9 cellular contexts compared by ENCODE assay signal in the genomic region with DNA sequence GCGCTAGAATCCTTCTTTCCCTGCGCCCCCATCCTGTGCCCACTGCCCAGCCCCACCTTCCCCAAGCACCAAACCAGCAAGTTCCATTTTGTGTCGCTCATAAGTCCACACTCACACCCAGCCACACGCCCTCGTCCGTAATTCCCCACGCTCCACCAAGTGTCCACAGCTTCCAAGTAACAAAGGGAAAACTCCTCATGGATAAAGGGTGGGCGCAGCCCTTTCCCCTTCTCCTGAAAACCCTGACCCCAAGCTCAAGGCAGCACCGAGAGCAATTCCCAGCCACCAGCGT. TPM values are rescaled to one million over a fixed set of nuclear protein-coding genes. Genes with fewer than 3 reads are reported as not detected.
A peak's percentile ranks its signal among the peaks of the same experiment; 100 is the strongest.
DNase-seq lines count a peak whose midpoint lies in the region; ATAC-seq and TF ChIP-seq lines count a peak whose summit lies in the region.
"Had no signal": no experiment of that assay in that cellular context is flagged by ENCODE, and none has a peak within 500 bp of the region (broad histone marks: within the 10 kb centered on the region; RNA-seq: fewer than 3 reads in every experiment).

No MANE protein-coding gene starts in this region.

- no peaks in the 10 kb centered on the region for H3K36me3 ChIP-seq in CD4-positive, alpha-beta memory T cell (ENCODE audit: insufficient read depth, low read length)
- H3K36me3 ChIP-seq in Panc1 (ENCODE audit: control insufficient read depth, insufficient read depth, low read length) (no peaks in the 10 kb centered on the region), ovary (no peaks in the 10 kb centered on the region), body of pancreas (replicated peaks in 1 of 2; ENCODE audit: insufficient read depth in 1 of 2, low read depth in 2 of 2) (no peaks in the 10 kb centered on the region)

- POLR2A ChIA-PET in CD4-positive, alpha-beta memory T cell (lab: Charles Lee; ENCODE audit: partially characterized antibody) = interaction anchor here (0.6 to 0.7 kb wide), 2 partner anchors 169 to 362 kb away, joined by 3 read pairs; no protein-coding TSS in a partner anchor
- POLR2A ChIA-PET in Panc1 (lab: Charles Lee) = no interaction called here

- H3K27me3 Mint-ChIP-seq in CD4-positive, alpha-beta memory T cell = peaks cover 46 to 57% of the 10 kb centered on the region in 2 donors

- no TSS peak for BruUV-seq in Panc1 (replicated peaks; lab: Mats Ljungman, UMichigan)

- H3K4me3 ChIP-seq in CD4-positive, alpha-beta memory T cell (ENCODE audit: low read length in 2 of 2) = peak overlapping the region in 1 of 2 donors; percentile 53
- H3K4me3 ChIP-seq in Panc1 (ENCODE audit: low read depth in 2 of 2, low read length in 2 of 2) = peak overlapping the region; percentile 29 to 37
- peak overlapping the region; percentile 22 for H3K4me3 ChIP-seq in epithelial cell of esophagus (ENCODE audit: low read length)
- peak overlapping the region; percentile 78 for H3K4me3 ChIP-seq in ovary
- no peak overlapping the region for H3K4me3 ChIP-seq in body of pancreas

- ATAC-seq in Panc1 = no peak
- no peak for ATAC-seq in GM21360 (IDR thresholded peaks at IDR 0.05; ENCODE audit: unreplicated experiment)
- ATAC-seq in body of pancreas = no peak

- no peak for DNase-seq in CD4-positive, alpha-beta memory T cell
- DNase-seq in Panc1 (ENCODE audit: low read depth, low spot score) (no peak), epithelial cell of esophagus (ENCODE audit: low read depth) (no peak), ovary (no peak), body of pancreas (no peak), HT-29 (ENCODE audit: low spot score) (no peak)
- no peak for DNase-seq in stimulated activated naive CD4-positive, alpha-beta T cell (lab: John Stamatoyannopoulos, UW)
- DNase-seq: SHP77 treated with DMSO at 0.1 percent for 48 hours had no signal

- H3K27me3 ChIP-seq in CD4-positive, alpha-beta memory T cell (ENCODE audit: insufficient read depth, low read length) = peaks cover 25% of the 10 kb centered on the region
- H3K27me3 ChIP-seq in Panc1 (ENCODE audit: control insufficient read depth, insufficient read depth, low read length) = peaks cover 65% of the 10 kb centered on the region
- H3K27me3 ChIP-seq in ovary = no peaks in the 10 kb centered on the region
- peaks cover 0 to 7% of the 10 kb centered on the region in 2 donors for H3K27me3 ChIP-seq in body of pancreas

- no peaks in the 10 kb centered on the region for H3K9me3 Mint-ChIP-seq in CD4-positive, alpha-beta memory T cell

- TF ChIP-seq CTCF in Panc1 (IDR thresholded peaks at IDR 0.05) = no peak
- no peak for TF ChIP-seq CTCF in epithelial cell of esophagus (IDR thresholded peaks at IDR 0.05; ENCODE audit: insufficient read depth, low read depth, low read length, missing control alignments)
- TF ChIP-seq CTCF in ovary (IDR thresholded peaks at IDR 0.05) = no peak
- no peak for TF ChIP-seq CTCF in body of pancreas (IDR thresholded peaks at IDR 0.05)

- no peak for TF ChIP-seq POLR2A in ovary (IDR thresholded peaks at IDR 0.05)
- TF ChIP-seq POLR2A in body of pancreas (IDR thresholded peaks at IDR 0.05) = no peak

- intact Hi-C loops in CD4-positive, alpha-beta memory T cell (cut with micrococcal nuclease) = no loop called here
- intact Hi-C loops in Panc1 (cut with micrococcal nuclease; ENCODE audit: unreplicated experiment) = no loop called here
- intact Hi-C loops in ovary (cut with DNase I) = no loop called here
- intact Hi-C loops in body of pancreas (cut with DNase I) = no loop called here

- H3K27ac Mint-ChIP-seq in CD4-positive, alpha-beta memory T cell = peak overlapping the region in 2 of 7 donors; percentile 39 to 52

- in situ Hi-C loops in Panc1 (cut with HindIII; ENCODE audit: low pct_unique_long_range_greater_than_20kb, low sequenced_read_pairs) = no loop called here

- no peak overlapping the region for H3K27ac ChIP-seq in CD4-positive, alpha-beta memory T cell (ENCODE audit: low read depth, low read length)
- H3K27ac ChIP-seq in Panc1 (ENCODE audit: low read length) (no peak overlapping the region), ovary (peak overlapping the region; percentile 86 to 93), body of pancreas (peak overlapping the region in 2 of 4 donors; percentile 15)

- peaks cover 16 to 51% (median 29%) of the 10 kb centered on the region in 4 donors for H3K4me1 Mint-ChIP-seq in CD4-positive, alpha-beta memory T cell

- 0 to 1% (median 1%) methylated on average over 10 of the region's 10 CpGs for WGBS in ovary, 3 donors
- 2 to 4% methylated on average over 10 of the region's 10 CpGs for WGBS in body of pancreas, 2 donors

- peaks cover 37% of the 10 kb centered on the region for H3K4me1 ChIP-seq in CD4-positive, alpha-beta memory T cell (ENCODE audit: insufficient read depth, low read length)
- peaks cover 12% of the 10 kb centered on the region; the same call in 1 of the 2 replicates for H3K4me1 ChIP-seq in Panc1 (ENCODE audit: control insufficient read depth, insufficient read depth, low read length)
- H3K4me1 ChIP-seq in ovary (ENCODE audit: insufficient read depth) = peaks cover 27% of the 10 kb centered on the region
- peaks cover 17% of the 10 kb centered on the region for H3K4me1 ChIP-seq in body of pancreas

- peak overlapping the region; percentile 50 to 94 (median 88) for H3K4me3 Mint-ChIP-seq in CD4-positive, alpha-beta memory T cell

- H3K36me3 Mint-ChIP-seq in CD4-positive, alpha-beta memory T cell = no peaks in the 10 kb centered on the region

- H3K9me3 ChIP-seq in CD4-positive, alpha-beta memory T cell (ENCODE audit: control insufficient read depth in 1 of 2, low read length in 2 of 2) = no peaks in the 10 kb centered on the region
- H3K9me3 ChIP-seq in Panc1 (ENCODE audit: control insufficient read depth, insufficient read depth, low read depth, low read length) (no peaks in the 10 kb centered on the region), ovary (no peaks in the 10 kb centered on the region), body of pancreas (no peaks in the 10 kb centered on the region)

- CTCF ChIA-PET in CD4-positive, alpha-beta memory T cell (lab: Charles Lee; ENCODE audit: partially characterized antibody) = interaction anchor here (1.0 to 1.4 kb wide), 2 partner anchors 23 to 33 kb away, joined by 3 read pairs; no protein-coding TSS in a partner anchor
- CTCF ChIA-PET in Panc1 (lab: Charles Lee) = interaction anchor here (0.6 to 0.7 kb wide), 2 partner anchors 12 to 145 kb away, joined by 3 to 5 read pairs; no protein-coding TSS in a partner anchor

- no peak for TF ChIP-seq EP300 in ovary (IDR thresholded peaks at IDR 0.05)

RNA-seq across cellular contexts. Expression of a gene that starts 0.5 kb away (rescaled TPM):
- not detected for total RNA-seq in CD4-positive, alpha-beta memory T cell
- under 1 TPM in 1 of 2 donors, not detected in 1; 0.15 TPM for polyA plus RNA-seq in CD4-positive, alpha-beta memory T cell
- total RNA-seq in Panc1 (2021; ENCODE audit: unreplicated experiment) (0.54 TPM), ovary (100 to 1,000 TPM; 119 to 322 (median 264) TPM), body of pancreas (10 to 100 TPM; 16.8 to 23.9 TPM)
- polyA plus RNA-seq in Panc1 (2012; ENCODE audit: insufficient read length) = 0.16 TPM
- 100 to 1,000 TPM; 256 to 445 TPM for polyA plus RNA-seq in ovary
- not detected in 2 replicates for total RNA-seq in HT-29 (2014; rRNA removed; shearing (Covaris generic))

RNA-seq across cellular contexts. Expression of a gene that starts 51.5 kb away (rescaled TPM):
- 10 to 100 TPM in 1 of 2 experiments, 1 to 10 TPM in 1; 9.3 to 10.5 TPM for total RNA-seq in CD4-positive, alpha-beta memory T cell
- 1 to 10 TPM; 3.5 to 7.1 TPM for polyA plus RNA-seq in CD4-positive, alpha-beta memory T cell
- total RNA-seq in Panc1 (2021; ENCODE audit: unreplicated experiment) (0.39 TPM), ovary (10 to 100 TPM in 5 of 7 donors, 1 to 10 TPM in 2; 3.2 to 23.1 (median 14.7) TPM), body of pancreas (100 to 1,000 TPM; 290 to 396 TPM)
- not detected for polyA plus RNA-seq in Panc1 (2012; ENCODE audit: insufficient read length)
- polyA plus RNA-seq in ovary = 1 to 10 TPM; 1.7 to 5.0 TPM
- total RNA-seq in HT-29 (2014; rRNA removed; shearing (Covaris generic)) = 2.4 and 6.1 TPM in 2 replicates

RNA-seq across cellular contexts. Expression of a gene that starts 53.2 kb away (rescaled TPM):
- total RNA-seq in CD4-positive, alpha-beta memory T cell = 1 to 10 TPM; 3.7 to 4.0 TPM
- polyA plus RNA-seq in CD4-positive, alpha-beta memory T cell = under 1 TPM; 0.45 to 0.94 TPM
- total RNA-seq in Panc1 (2021; ENCODE audit: unreplicated experiment) (not detected), ovary (1 to 10 TPM in 1 of 7 donors, under 1 TPM in 4, not detected in 2; 0.12 to 2.0 (median 0.24) TPM), body of pancreas (1 to 10 TPM; 1.6 to 4.9 TPM)
- not detected for polyA plus RNA-seq in Panc1 (2012; ENCODE audit: insufficient read length)
- polyA plus RNA-seq in ovary = under 1 TPM; 0.05 to 0.22 TPM
- total RNA-seq in HT-29 (2014; rRNA removed; shearing (Covaris generic)) = 2.8 and 3.1 TPM in 2 replicates

Comparison
In these comparisons a context has a peak if more than half of its experiments do, and no peak if none do; other contexts are left out.
1. H3K27ac ChIP-seq: peak in ovary (2 of 2); none in CD4-positive, alpha-beta memory T cell (single experiment) and Panc1 (single experiment).
2. H3K4me3 ChIP-seq: peak in Panc1 (2 of 2), epithelial cell of esophagus (single experiment) and ovary (single experiment); none in body of pancreas (0 of 2).
3. RNA of a gene that starts 0.5 kb away (total RNA-seq): 119 to 322 TPM in ovary and 16.8 to 23.9 TPM in body of pancreas; 0.54 TPM in Panc1 (single experiment), not detected in CD4-positive, alpha-beta memory T cell and not detected in HT-29; every median in the first group is over 10 times any median in the second.
4. RNA of a gene that starts 51.5 kb away (total RNA-seq): 290 to 396 TPM in body of pancreas; 3.2 to 23.1 TPM in ovary, 9.3 to 10.5 TPM in CD4-positive, alpha-beta memory T cell, 2.4 to 6.1 TPM in HT-29 and 0.39 TPM in Panc1 (single experiment); every median in the first group is over 10 times any median in the second.